Comparison of ENCODE assay signal across 16 cellular contexts in genomic region chr11:2588809-2589537, GRCh38.
DNase-seq lines count a peak whose midpoint lies in the region; ATAC-seq and TF ChIP-seq lines count a peak whose summit lies in the region.
"Had no signal": no experiment of that assay in that cellular context is flagged by ENCODE, and none has a peak within 500 bp of the region (broad histone marks: within the 10 kb centered on the region; RNA-seq: fewer than 3 reads in every experiment).

No MANE protein-coding gene starts in this region.

- ATAC-seq in right cardiac atrium (no peak), HG02970 (IDR thresholded peaks at IDR 0.05; ENCODE audit: low FRiP score, unreplicated experiment) (no peak)
- ATAC-seq in stimulated activated naive CD8-positive, alpha-beta T cell treated with anti-CD3 and anti-CD28 coated beads, Interleukin-15, amount 100 ng/mL, for 72 hours = no peak
- ATAC-seq: PC-3 had no signal

- H3K27ac ChIP-seq in right cardiac atrium (ENCODE audit: low read length) = no peak overlapping the region
- no peak overlapping the region for H3K27ac ChIP-seq in coronary artery
- H3K27ac ChIP-seq: BLaER1 treated with 17β-estradiol and CSF1 and Interleukin-3, amounts not matched to agents 10 nM and 100 nM; heart right ventricle; VCaP had no signal

- no peak overlapping the region for H3K4me3 Mint-ChIP-seq in progenitor cell of endocrine pancreas (ENCODE audit: low read depth)
- H3K4me3 Mint-ChIP-seq in stimulated activated naive CD8-positive, alpha-beta T cell treated with anti-CD3 and anti-CD28 coated beads, Interleukin-15, amount 100 ng/mL, for 72 hours = no peak overlapping the region

- H3K27ac Mint-ChIP-seq in progenitor cell of endocrine pancreas = no peak overlapping the region
- no peak overlapping the region for H3K27ac Mint-ChIP-seq in stimulated activated naive CD8-positive, alpha-beta T cell treated with anti-CD3 and anti-CD28 coated beads, Interleukin-15, amount 100 ng/mL, for 72 hours

- H3K27me3 Mint-ChIP-seq in progenitor cell of endocrine pancreas = peaks cover 38% of the 10 kb centered on the region
- H3K27me3 Mint-ChIP-seq in stimulated activated naive CD8-positive, alpha-beta T cell treated with anti-CD3 and anti-CD28 coated beads, Interleukin-15, amount 100 ng/mL, for 72 hours = no peaks in the 10 kb centered on the region

- no peaks in the 10 kb centered on the region for H3K36me3 Mint-ChIP-seq in progenitor cell of endocrine pancreas (ENCODE audit: insufficient read depth)

- H3K9me3 Mint-ChIP-seq in progenitor cell of endocrine pancreas (ENCODE audit: low read depth) = no peaks in the 10 kb centered on the region
- peaks cover 0 to 3% of the 10 kb centered on the region in 2 donors for H3K9me3 Mint-ChIP-seq in stimulated activated naive CD8-positive, alpha-beta T cell treated with anti-CD3 and anti-CD28 coated beads, Interleukin-15, amount 100 ng/mL, for 72 hours

- TF ChIP-seq CTCF in progenitor cell of endocrine pancreas (IDR thresholded peaks at IDR 0.05; ENCODE audit: unreplicated experiment) = no peak
- TF ChIP-seq CTCF in coronary artery (IDR thresholded peaks at IDR 0.05) = no peak

- no peaks in the 10 kb centered on the region for H3K4me1 ChIP-seq in right cardiac atrium (ENCODE audit: control insufficient read depth, insufficient read depth, low read length)
- H3K4me1 ChIP-seq: heart right ventricle had no signal

- peaks cover 4% of the 10 kb centered on the region for H3K4me1 Mint-ChIP-seq in progenitor cell of endocrine pancreas (ENCODE audit: low read depth)
- no peaks in the 10 kb centered on the region for H3K4me1 Mint-ChIP-seq in stimulated activated naive CD8-positive, alpha-beta T cell treated with anti-CD3 and anti-CD28 coated beads, Interleukin-15, amount 100 ng/mL, for 72 hours

- no peaks in the 10 kb centered on the region for H3K27me3 ChIP-seq in right cardiac atrium (ENCODE audit: control insufficient read depth, insufficient read depth)
- H3K27me3 ChIP-seq: BLaER1 treated with 17β-estradiol and CSF1 and Interleukin-3, amounts not matched to agents 10 nM and 100 nM; heart right ventricle had no signal

- 83% methylated on average over 29 of the region's 29 CpGs for WGBS in right cardiac atrium

- H3K9me3 ChIP-seq in right cardiac atrium (ENCODE audit: control insufficient read depth, low read length) = no peaks in the 10 kb centered on the region
- H3K9me3 ChIP-seq: BLaER1 treated with 17β-estradiol and CSF1 and Interleukin-3, amounts not matched to agents 10 nM and 100 nM had no signal

- DNase-seq in Daoy (ENCODE audit: low read depth) (peak; percentile 1), HT-29 (ENCODE audit: low spot score) (peak; percentile 71), right cardiac atrium (peak in 2 of 3 donors; percentile 4 to 33), progenitor cell of endocrine pancreas (ENCODE audit: low spot score, unreplicated experiment) (peak; percentile 8), posterior vena cava (ENCODE audit: low spot score) (no peak), coronary artery (ENCODE audit: low spot score) (no peak)
- no peak for DNase-seq in stimulated activated naive CD8-positive, alpha-beta T cell treated with anti-CD3 and anti-CD28 coated beads, Interleukin-15, amount 100 ng/mL, for 72 hours
- DNase-seq: activated gamma-delta T cell treated with Interleukin-2 at 50 U/mL for 16 hours, kidney glomerular epithelial cell, NCI-H1694 treated with DMSO at 0.1 percent for 48 hours, NCI-H69, PC-3 had no signal

- no peak overlapping the region for H3K4me3 ChIP-seq in right cardiac atrium (ENCODE audit: low read length)
- no peak overlapping the region for H3K4me3 ChIP-seq in coronary artery
- H3K4me3 ChIP-seq: BLaER1 treated with 17β-estradiol and CSF1 and Interleukin-3, amounts not matched to agents 10 nM and 100 nM; heart right ventricle had no signal

- intact Hi-C loops in right cardiac atrium (cut with DNase I) = no loop called here
- intact Hi-C loops in posterior vena cava (cut with DNase I) = loop anchor here in 1 of 2 donors (5.0 kb wide), 1 partner anchor 108 kb away; the partner anchor contains the start of gene KCNQ1OT1

Comparison
In these comparisons a context has a peak if more than half of its experiments do, and no peak if none do; other contexts are left out.
1. DNase-seq: peak in Daoy (single experiment), HT-29 (single experiment), right cardiac atrium (2 of 3) and progenitor cell of endocrine pancreas (single experiment); none in posterior vena cava (single experiment), stimulated activated naive CD8-positive, alpha-beta T cell treated with anti-CD3 and anti-CD28 coated beads, Interleukin-15, amount 100 ng/mL, for 72 hours (0 of 2) and coronary artery (single experiment).